In genomic region chr13:73133536-73133935, GRCh38 we compare ENCODE assay signal across 1 cellular context.
TF ChIP-seq lines count a peak whose summit lies in the region.

No MANE protein-coding gene starts in this region.

TF ChIP-seq in HepG2, 621 proteins besides CTCF, POLR2A, EP300 and RAD21 (continued from another document):
- TF ChIP-seq, protein P1, sequence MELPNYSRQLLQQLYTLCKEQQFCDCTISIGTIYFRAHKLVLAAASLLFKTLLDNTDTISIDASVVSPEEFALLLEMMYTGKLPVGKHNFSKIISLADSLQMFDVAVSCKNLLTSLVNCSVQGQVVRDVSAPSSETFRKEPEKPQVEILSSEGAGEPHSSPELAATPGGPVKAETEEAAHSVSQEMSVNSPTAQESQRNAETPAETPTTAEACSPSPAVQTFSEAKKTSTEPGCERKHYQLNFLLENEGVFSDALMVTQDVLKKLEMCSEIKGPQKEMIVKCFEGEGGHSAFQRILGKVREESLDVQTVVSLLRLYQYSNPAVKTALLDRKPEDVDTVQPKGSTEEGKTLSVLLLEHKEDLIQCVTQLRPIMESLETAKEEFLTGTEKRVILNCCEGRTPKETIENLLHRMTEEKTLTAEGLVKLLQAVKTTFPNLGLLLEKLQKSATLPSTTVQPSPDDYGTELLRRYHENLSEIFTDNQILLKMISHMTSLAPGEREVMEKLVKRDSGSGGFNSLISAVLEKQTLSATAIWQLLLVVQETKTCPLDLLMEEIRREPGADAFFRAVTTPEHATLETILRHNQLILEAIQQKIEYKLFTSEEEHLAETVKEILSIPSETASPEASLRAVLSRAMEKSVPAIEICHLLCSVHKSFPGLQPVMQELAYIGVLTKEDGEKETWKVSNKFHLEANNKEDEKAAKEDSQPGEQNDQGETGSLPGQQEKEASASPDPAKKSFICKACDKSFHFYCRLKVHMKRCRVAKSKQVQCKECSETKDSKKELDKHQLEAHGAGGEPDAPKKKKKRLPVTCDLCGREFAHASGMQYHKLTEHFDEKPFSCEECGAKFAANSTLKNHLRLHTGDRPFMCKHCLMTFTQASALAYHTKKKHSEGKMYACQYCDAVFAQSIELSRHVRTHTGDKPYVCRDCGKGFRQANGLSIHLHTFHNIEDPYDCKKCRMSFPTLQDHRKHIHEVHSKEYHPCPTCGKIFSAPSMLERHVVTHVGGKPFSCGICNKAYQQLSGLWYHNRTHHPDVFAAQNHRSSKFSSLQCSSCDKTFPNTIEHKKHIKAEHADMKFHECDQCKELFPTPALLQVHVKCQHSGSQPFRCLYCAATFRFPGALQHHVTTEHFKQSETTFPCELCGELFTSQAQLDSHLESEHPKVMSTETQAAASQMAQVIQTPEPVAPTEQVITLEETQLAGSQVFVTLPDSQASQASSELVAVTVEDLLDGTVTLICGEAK (IDR thresholded peaks at IDR 0.05) = no peak
- TF ChIP-seq, protein P1 (CRISPR knock-in tag; IDR thresholded peaks at IDR 0.05) = no peak
- TF ChIP-seq BRCA1 (CRISPR knock-in tag; IDR thresholded peaks at IDR 0.05) (no peak), ZNF382 (CRISPR knock-in tag; IDR thresholded peaks at IDR 0.05; ENCODE audit: borderline replicate concordance) (no peak), PHB2 (IDR thresholded peaks at IDR 0.05; ENCODE audit: partially characterized antibody) (no peak), KAT8 (CRISPR knock-in tag; IDR thresholded peaks at IDR 0.05) (no peak), ZNF431 (CRISPR knock-in tag; IDR thresholded peaks at IDR 0.05; ENCODE audit: borderline replicate concordance, low read depth) (no peak)
- TF ChIP-seq, protein P2, sequence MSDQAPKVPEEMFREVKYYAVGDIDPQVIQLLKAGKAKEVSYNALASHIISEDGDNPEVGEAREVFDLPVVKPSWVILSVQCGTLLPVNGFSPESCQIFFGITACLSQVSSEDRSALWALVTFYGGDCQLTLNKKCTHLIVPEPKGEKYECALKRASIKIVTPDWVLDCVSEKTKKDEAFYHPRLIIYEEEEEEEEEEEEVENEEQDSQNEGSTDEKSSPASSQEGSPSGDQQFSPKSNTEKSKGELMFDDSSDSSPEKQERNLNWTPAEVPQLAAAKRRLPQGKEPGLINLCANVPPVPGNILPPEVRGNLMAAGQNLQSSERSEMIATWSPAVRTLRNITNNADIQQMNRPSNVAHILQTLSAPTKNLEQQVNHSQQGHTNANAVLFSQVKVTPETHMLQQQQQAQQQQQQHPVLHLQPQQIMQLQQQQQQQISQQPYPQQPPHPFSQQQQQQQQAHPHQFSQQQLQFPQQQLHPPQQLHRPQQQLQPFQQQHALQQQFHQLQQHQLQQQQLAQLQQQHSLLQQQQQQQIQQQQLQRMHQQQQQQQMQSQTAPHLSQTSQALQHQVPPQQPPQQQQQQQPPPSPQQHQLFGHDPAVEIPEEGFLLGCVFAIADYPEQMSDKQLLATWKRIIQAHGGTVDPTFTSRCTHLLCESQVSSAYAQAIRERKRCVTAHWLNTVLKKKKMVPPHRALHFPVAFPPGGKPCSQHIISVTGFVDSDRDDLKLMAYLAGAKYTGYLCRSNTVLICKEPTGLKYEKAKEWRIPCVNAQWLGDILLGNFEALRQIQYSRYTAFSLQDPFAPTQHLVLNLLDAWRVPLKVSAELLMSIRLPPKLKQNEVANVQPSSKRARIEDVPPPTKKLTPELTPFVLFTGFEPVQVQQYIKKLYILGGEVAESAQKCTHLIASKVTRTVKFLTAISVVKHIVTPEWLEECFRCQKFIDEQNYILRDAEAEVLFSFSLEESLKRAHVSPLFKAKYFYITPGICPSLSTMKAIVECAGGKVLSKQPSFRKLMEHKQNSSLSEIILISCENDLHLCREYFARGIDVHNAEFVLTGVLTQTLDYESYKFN (CRISPR knock-in tag; conservative IDR thresholded peaks at IDR 0.05) = no peak
TF ChIP-seq in HepG2: peak in this region for 0.
